In genomic region chr13:90717451-90717936, GRCh38 we compare ENCODE assay signal across 14 cellular contexts.
A peak's percentile ranks its signal among the peaks of the same experiment; 100 is the strongest.
DNase-seq lines count a peak whose midpoint lies in the region; ATAC-seq, FAIRE-seq and TF ChIP-seq lines count a peak whose summit lies in the region.
"Had no signal": no experiment of that assay in that cellular context is flagged by ENCODE, and none has a peak within 500 bp of the region (broad histone marks: within the 10 kb centered on the region; RNA-seq: fewer than 3 reads in every experiment).

No MANE protein-coding gene starts in this region.

- CTCF ChIA-PET in endothelial cell of umbilical vein (lab: Charles Lee), result no interaction called here

- H3K4me3 ChIP-seq in MG63 (no peak overlapping the region), endothelial cell of umbilical vein (replicated peaks in 1 of 3; ENCODE audit: insufficient read depth in 1 of 3, low read depth in 1 of 3, low read length in 3 of 3) (no peak overlapping the region), esophagus squamous epithelium (no peak overlapping the region)

- peak; percentile 55 for FAIRE-seq in endothelial cell of umbilical vein (lab: Jason Lieb, UNC)
- FAIRE-seq: GM18507 had no signal

- H3K79me2 ChIP-seq in endothelial cell of umbilical vein (ENCODE audit: control insufficient read depth, insufficient read depth, low read length), result no peaks in the 10 kb centered on the region

- no peak overlapping the region for H3K4me2 ChIP-seq in endothelial cell of umbilical vein (ENCODE audit: insufficient read depth, low read length)

- H3K27me3 Mint-ChIP-seq in mesothelial cell of epicardium (ENCODE audit: low read depth), result no peaks in the 10 kb centered on the region
- no peaks in the 10 kb centered on the region for H3K27me3 Mint-ChIP-seq in activated T-cell treated with anti-CD3 and anti-CD28 coated beads, Interleukin-2, amount 50 U/mL, for 4 hours (ENCODE audit: low read depth)
- H3K27me3 Mint-ChIP-seq: activated CD8-positive, alpha-beta T cell treated with anti-CD3 and anti-CD28 coated beads for 36 hours; CD4-positive, CD25-positive, alpha-beta regulatory T cell had no signal

- no peaks in the 10 kb centered on the region for H3K4me1 ChIP-seq in endothelial cell of umbilical vein (ENCODE audit: control insufficient read depth, extremely low read depth, insufficient read depth, low read length)
- no peaks in the 10 kb centered on the region for H3K4me1 ChIP-seq in esophagus squamous epithelium

- DNase-seq in Ammon's horn (ENCODE audit: low spot score) (peak; percentile 9), MG63 (peak; percentile 11), endothelial cell of umbilical vein (ENCODE audit: low read depth, low spot score) (peak; percentile 19), mesothelial cell of epicardium (ENCODE audit: low spot score in 2 of 2, unreplicated experiment in 2 of 2) (no peak), NCI-H446 treated with DMSO at 0.1 percent for 48 hours (lab: John Stamatoyannopoulos, UW) (no peak), esophagus squamous epithelium (lab: John Stamatoyannopoulos, UW) (no peak)
- DNase-seq in stimulated activated CD4-positive, alpha-beta T cell treated with anti-CD3 and anti-CD28 coated beads, Interleukin-15, amount 100 ng/mL, for 24 hours, result no peak
- no peak for DNase-seq in activated T-cell treated with anti-CD3 and anti-CD28 coated beads, Interleukin-2, amount 50 U/mL, for 4 hours
- DNase-seq: activated CD8-positive, alpha-beta T cell treated with anti-CD3 and anti-CD28 coated beads for 36 hours; amniotic stem cell; CD4-positive, CD25-positive, alpha-beta regulatory T cell; hypothalamus; posterior cingulate gyrus had no signal

- H3K9ac ChIP-seq in endothelial cell of umbilical vein (replicated peaks; ENCODE audit: extremely low read depth, insufficient read depth, low read length), result no peak overlapping the region

- H3K36me3 Mint-ChIP-seq in mesothelial cell of epicardium, result no peaks in the 10 kb centered on the region
- H3K36me3 Mint-ChIP-seq in activated T-cell treated with anti-CD3 and anti-CD28 coated beads, Interleukin-2, amount 50 U/mL, for 4 hours (ENCODE audit: insufficient read depth), result no peaks in the 10 kb centered on the region
- H3K36me3 Mint-ChIP-seq: CD4-positive, CD25-positive, alpha-beta regulatory T cell had no signal

- intact Hi-C loops in endothelial cell of umbilical vein (cut with micrococcal nuclease) (no loop called here), esophagus squamous epithelium (cut with DNase I) (no loop called here)

- no peaks in the 10 kb centered on the region for H3K9me1 ChIP-seq in endothelial cell of umbilical vein (replicated peaks; ENCODE audit: control insufficient read depth, extremely low read depth, insufficient read depth, low read length)

- no peak for TF ChIP-seq POLR2A in endothelial cell of umbilical vein (IDR thresholded peaks at IDR 0.05; ENCODE audit: low read depth, low read length)
- no peak for TF ChIP-seq POLR2A in esophagus squamous epithelium (IDR thresholded peaks at IDR 0.05)

- WGBS in esophagus squamous epithelium, 2 donors, result 25 to 34% methylated on average over 3 of the region's 3 CpGs

- H3K4me1 Mint-ChIP-seq in mesothelial cell of epicardium, result peaks cover 13% of the 10 kb centered on the region
- H3K4me1 Mint-ChIP-seq in activated T-cell treated with anti-CD3 and anti-CD28 coated beads, Interleukin-2, amount 50 U/mL, for 4 hours (ENCODE audit: low read depth), result no peaks in the 10 kb centered on the region
- H3K4me1 Mint-ChIP-seq: CD4-positive, CD25-positive, alpha-beta regulatory T cell had no signal

- H3K27ac ChIP-seq in endothelial cell of umbilical vein (ENCODE audit: insufficient read depth, low read depth, low read length) (no peak overlapping the region), esophagus squamous epithelium (no peak overlapping the region)

- H3K36me3 ChIP-seq in MG63 (no peaks in the 10 kb centered on the region), endothelial cell of umbilical vein (ENCODE audit: control insufficient read depth in 2 of 2, extremely low read depth in 1 of 2, insufficient read depth in 2 of 2, low read length in 2 of 2) (no peaks in the 10 kb centered on the region), esophagus squamous epithelium (no peaks in the 10 kb centered on the region)

- BruUV-seq in endothelial cell of umbilical vein (replicated peaks; lab: Mats Ljungman, UMichigan), result no TSS peak

- dilution Hi-C loops in endothelial cell of umbilical vein (cut with MboI; ENCODE audit: extremely low pct_ligation_motif_present, low sequenced_read_pairs), result no loop called here

- POLR2A ChIA-PET in endothelial cell of umbilical vein (lab: Charles Lee), result no interaction called here

- no peaks in the 10 kb centered on the region for H4K20me1 ChIP-seq in endothelial cell of umbilical vein (replicated peaks; ENCODE audit: control insufficient read depth, extremely low read depth, insufficient read depth, low read length)

- ATAC-seq in activated T-cell treated with anti-CD3 and anti-CD28 coated beads, Interleukin-2, amount 50 U/mL, for 4 hours, result no peak
- ATAC-seq: activated CD8-positive, alpha-beta T cell treated with anti-CD3 and anti-CD28 coated beads for 36 hours had no signal

- no peaks in the 10 kb centered on the region for H3K9me3 Mint-ChIP-seq in mesothelial cell of epicardium
- H3K9me3 Mint-ChIP-seq in activated T-cell treated with anti-CD3 and anti-CD28 coated beads, Interleukin-2, amount 50 U/mL, for 4 hours, result peaks cover 14% of the 10 kb centered on the region

- no peaks in the 10 kb centered on the region for H3K9me3 ChIP-seq in MG63
- no peaks in the 10 kb centered on the region for H3K9me3 ChIP-seq in endothelial cell of umbilical vein (replicated peaks; ENCODE audit: control insufficient read depth, insufficient read depth, low read length)
- H3K9me3 ChIP-seq in esophagus squamous epithelium, result no peaks in the 10 kb centered on the region

- peak overlapping the region; percentile 22 for H3K27ac Mint-ChIP-seq in mesothelial cell of epicardium
- H3K27ac Mint-ChIP-seq: activated CD8-positive, alpha-beta T cell treated with anti-CD3 and anti-CD28 coated beads for 36 hours; CD4-positive, CD25-positive, alpha-beta regulatory T cell had no signal

- H3K27me3 ChIP-seq in MG63 (no peaks in the 10 kb centered on the region), endothelial cell of umbilical vein (ENCODE audit: control insufficient read depth in 2 of 2, insufficient read depth in 2 of 2, low read length in 2 of 2) (no peaks in the 10 kb centered on the region), esophagus squamous epithelium (no peaks in the 10 kb centered on the region)

- H3K4me3 Mint-ChIP-seq in mesothelial cell of epicardium, result no peak overlapping the region
- H3K4me3 Mint-ChIP-seq in activated T-cell treated with anti-CD3 and anti-CD28 coated beads, Interleukin-2, amount 50 U/mL, for 4 hours, result no peak overlapping the region
- H3K4me3 Mint-ChIP-seq: activated CD8-positive, alpha-beta T cell treated with anti-CD3 and anti-CD28 coated beads for 36 hours; CD4-positive, CD25-positive, alpha-beta regulatory T cell had no signal

- no peak overlapping the region for H2AFZ ChIP-seq in endothelial cell of umbilical vein (ENCODE audit: low read depth, low read length)

- no peak for TF ChIP-seq CTCF in endothelial cell of umbilical vein (IDR thresholded peaks at IDR 0.05; ENCODE audit: extremely low read depth in 1 of 2, insufficient read depth in 1 of 2, low read depth in 1 of 2, low read length in 2 of 2)
- no peak for TF ChIP-seq CTCF in mesothelial cell of epicardium (IDR thresholded peaks at IDR 0.05; ENCODE audit: unreplicated experiment)
- no peak for TF ChIP-seq CTCF in esophagus squamous epithelium (IDR thresholded peaks at IDR 0.05)

TF ChIP-seq in endothelial cell of umbilical vein, 7 proteins besides CTCF, POLR2A, EP300 and RAD21:
- TF ChIP-seq POLR2AphosphoS5 (IDR thresholded peaks at IDR 0.05; ENCODE audit: insufficient read depth, low read depth, low read length) (no peak), JUN (IDR thresholded peaks at IDR 0.05; ENCODE audit: borderline replicate concordance, insufficient read depth, insufficient read length, low read depth) (peak; percentile 10)

Comparison
In these comparisons a context has a peak if more than half of its experiments do, and no peak if none do; other contexts are left out.
1. DNase-seq: peak in Ammon's horn (single experiment), MG63 (single experiment) and endothelial cell of umbilical vein (single experiment); none in mesothelial cell of epicardium (0 of 2), NCI-H446 treated with DMSO at 0.1 percent for 48 hours (single experiment), stimulated activated CD4-positive, alpha-beta T cell treated with anti-CD3 and anti-CD28 coated beads, Interleukin-15, amount 100 ng/mL, for 24 hours (single experiment), activated T-cell treated with anti-CD3 and anti-CD28 coated beads, Interleukin-2, amount 50 U/mL, for 4 hours (single experiment) and esophagus squamous epithelium (single experiment).